ENCODE assay signal across 20 cellular contexts in genomic region chr14:61375218-61375617, GRCh38. TPM values are rescaled to one million over a fixed set of nuclear protein-coding genes. Genes with fewer than 3 reads are reported as not detected.
DNase-seq lines count a peak whose midpoint lies in the region; ATAC-seq and FAIRE-seq lines count a peak whose summit lies in the region.
"Had no signal": no experiment of that assay in that cellular context is flagged by ENCODE, and none has a peak within 500 bp of the region (broad histone marks: within the 10 kb centered on the region; RNA-seq: fewer than 3 reads in every experiment).

No MANE protein-coding gene starts in this region.

- peak overlapping the region; percentile 55 for H3K27ac Mint-ChIP-seq in activated T-cell treated with anti-CD3 and anti-CD28 coated beads, Interleukin-2, amount 50 U/mL, for 72 hours
- H3K27ac Mint-ChIP-seq in activated naive CD8-positive, alpha-beta T cell treated with anti-CD3 and anti-CD28 coated beads, Interleukin-2, amount 10 ng/mL, durations not matched to agents 7 days and 5 days = peak overlapping the region; percentile 70
- no peak overlapping the region for H3K27ac Mint-ChIP-seq in natural killer cell treated with Interleukin-12 subunit alpha and Interleukin-12 subunit beta and Interleukin-15 and Interleukin-18, amount 100 ng/mL, for 72 hours
- H3K27ac Mint-ChIP-seq: CD14-positive monocyte, GM23338 had no signal

- ATAC-seq in activated T-cell treated with anti-CD3 and anti-CD28 coated beads, Interleukin-2, amount 50 U/mL, for 72 hours (replicated peaks in 1 of 2) = no peak
- ATAC-seq in activated T-cell treated with anti-CD3 and anti-CD28 coated beads, Interleukin-2, amount 50 U/mL, for 4 hours = no peak
- no peak for ATAC-seq in activated naive CD8-positive, alpha-beta T cell treated with anti-CD3 and anti-CD28 coated beads, Interleukin-2, amount 10 ng/mL, durations not matched to agents 7 days and 5 days (ENCODE audit: low read depth)
- ATAC-seq in natural killer cell treated with Interleukin-12 subunit alpha and Interleukin-12 subunit beta and Interleukin-15 and Interleukin-18, amount 100 ng/mL, for 72 hours = no peak
- no peak for ATAC-seq in GM18502 (IDR thresholded peaks at IDR 0.05; ENCODE audit: poor library complexity, unreplicated experiment)
- ATAC-seq: GM23338 had no signal

- no peak for DNase-seq in activated T-cell treated with anti-CD3 and anti-CD28 coated beads, Interleukin-2, amount 50 U/mL, for 72 hours
- no peak for DNase-seq in activated T-cell treated with anti-CD3 and anti-CD28 coated beads, Interleukin-2, amount 50 U/mL, for 4 hours
- DNase-seq in HTR-8/SVneo (ENCODE audit: insufficient read length, low spot score) (no peak), DMS 273 treated with DMSO at 0.1 percent for 48 hours (lab: John Stamatoyannopoulos, UW) (no peak), midbrain (lab: John Stamatoyannopoulos, UW) (no peak)
- DNase-seq in activated naive CD8-positive, alpha-beta T cell treated with anti-CD3 and anti-CD28 coated beads, Interleukin-2, amount 10 ng/mL, durations not matched to agents 7 days and 5 days = no peak
- DNase-seq in natural killer cell treated with Interleukin-12 subunit alpha and Interleukin-12 subunit beta and Interleukin-15 and Interleukin-18, amount 100 ng/mL, for 72 hours (ENCODE audit: low spot score) = no peak
- DNase-seq: DND-41; GDM1; NCI-H1694; NCI-H2107; NCI-H345; NCI-H69; NK-92 treated with Interleukin-12 subunit alpha and Interleukin-12 subunit beta, amount 100 ng/mL, for 24 hours; RPMI8226 had no signal

- no peaks in the 10 kb centered on the region for H3K27me3 Mint-ChIP-seq in activated T-cell treated with anti-CD3 and anti-CD28 coated beads, Interleukin-2, amount 50 U/mL, for 72 hours (ENCODE audit: low read depth)
- no peaks in the 10 kb centered on the region for H3K27me3 Mint-ChIP-seq in activated T-cell treated with anti-CD3 and anti-CD28 coated beads, Interleukin-2, amount 50 U/mL, for 4 hours (ENCODE audit: low read depth)
- no peaks in the 10 kb centered on the region for H3K27me3 Mint-ChIP-seq in activated naive CD8-positive, alpha-beta T cell treated with anti-CD3 and anti-CD28 coated beads, Interleukin-2, amount 10 ng/mL, durations not matched to agents 7 days and 5 days
- no peaks in the 10 kb centered on the region for H3K27me3 Mint-ChIP-seq in natural killer cell treated with Interleukin-12 subunit alpha and Interleukin-12 subunit beta and Interleukin-15 and Interleukin-18, amount 100 ng/mL, for 72 hours

- peak overlapping the region in 1 of 2 donors; percentile 18 for H3K4me3 Mint-ChIP-seq in activated T-cell treated with anti-CD3 and anti-CD28 coated beads, Interleukin-2, amount 50 U/mL, for 72 hours
- no peak overlapping the region for H3K4me3 Mint-ChIP-seq in activated T-cell treated with anti-CD3 and anti-CD28 coated beads, Interleukin-2, amount 50 U/mL, for 4 hours
- H3K4me3 Mint-ChIP-seq in activated naive CD8-positive, alpha-beta T cell treated with anti-CD3 and anti-CD28 coated beads, Interleukin-2, amount 10 ng/mL, durations not matched to agents 7 days and 5 days = peak overlapping the region; percentile 39
- H3K4me3 Mint-ChIP-seq in natural killer cell treated with Interleukin-12 subunit alpha and Interleukin-12 subunit beta and Interleukin-15 and Interleukin-18, amount 100 ng/mL, for 72 hours = peak overlapping the region; percentile 63
- H3K4me3 Mint-ChIP-seq: GM23338 had no signal

- POLR2A ChIA-PET in activated naive CD8-positive, alpha-beta T cell treated with anti-CD3 and anti-CD28 coated beads, Interleukin-2, amount 10 ng/mL, durations not matched to agents 7 days and 5 days (lab: Charles Lee) = interaction anchor here (0.7 to 2.0 kb wide), 2 partner anchors 10 to 18 kb away, joined by 4 to 8 read pairs; no protein-coding TSS in a partner anchor

- peaks cover 16 to 20% of the 10 kb centered on the region in 2 donors for H3K9me3 Mint-ChIP-seq in activated T-cell treated with anti-CD3 and anti-CD28 coated beads, Interleukin-2, amount 50 U/mL, for 72 hours
- H3K9me3 Mint-ChIP-seq in activated T-cell treated with anti-CD3 and anti-CD28 coated beads, Interleukin-2, amount 50 U/mL, for 4 hours = peaks cover 8% of the 10 kb centered on the region
- peaks cover 24% of the 10 kb centered on the region for H3K9me3 Mint-ChIP-seq in activated naive CD8-positive, alpha-beta T cell treated with anti-CD3 and anti-CD28 coated beads, Interleukin-2, amount 10 ng/mL, durations not matched to agents 7 days and 5 days
- peaks cover 19% of the 10 kb centered on the region for H3K9me3 Mint-ChIP-seq in natural killer cell treated with Interleukin-12 subunit alpha and Interleukin-12 subunit beta and Interleukin-15 and Interleukin-18, amount 100 ng/mL, for 72 hours

- FAIRE-seq in HTR-8/SVneo (lab: Jason Lieb, UNC) = peak; percentile 90
- FAIRE-seq: D721Med, GM12892 had no signal

- peaks cover 55% of the 10 kb centered on the region for H3K4me1 Mint-ChIP-seq in activated T-cell treated with anti-CD3 and anti-CD28 coated beads, Interleukin-2, amount 50 U/mL, for 72 hours (ENCODE audit: low read depth)
- H3K4me1 Mint-ChIP-seq in activated T-cell treated with anti-CD3 and anti-CD28 coated beads, Interleukin-2, amount 50 U/mL, for 4 hours (ENCODE audit: low read depth) = peaks cover 78% of the 10 kb centered on the region
- H3K4me1 Mint-ChIP-seq in activated naive CD8-positive, alpha-beta T cell treated with anti-CD3 and anti-CD28 coated beads, Interleukin-2, amount 10 ng/mL, durations not matched to agents 7 days and 5 days = peaks cover 67% of the 10 kb centered on the region
- peaks cover 48 to 77% of the 10 kb centered on the region in 2 donors for H3K4me1 Mint-ChIP-seq in natural killer cell treated with Interleukin-12 subunit alpha and Interleukin-12 subunit beta and Interleukin-15 and Interleukin-18, amount 100 ng/mL, for 72 hours (ENCODE audit: low read depth in 2 of 2)

- peaks cover 43 to 49% of the 10 kb centered on the region in 2 donors for H3K36me3 Mint-ChIP-seq in activated T-cell treated with anti-CD3 and anti-CD28 coated beads, Interleukin-2, amount 50 U/mL, for 72 hours (ENCODE audit: insufficient read depth in 2 of 2)
- peaks cover 51% of the 10 kb centered on the region for H3K36me3 Mint-ChIP-seq in activated T-cell treated with anti-CD3 and anti-CD28 coated beads, Interleukin-2, amount 50 U/mL, for 4 hours (ENCODE audit: insufficient read depth)
- peaks cover 85% of the 10 kb centered on the region for H3K36me3 Mint-ChIP-seq in activated naive CD8-positive, alpha-beta T cell treated with anti-CD3 and anti-CD28 coated beads, Interleukin-2, amount 10 ng/mL, durations not matched to agents 7 days and 5 days
- H3K36me3 Mint-ChIP-seq in natural killer cell treated with Interleukin-12 subunit alpha and Interleukin-12 subunit beta and Interleukin-15 and Interleukin-18, amount 100 ng/mL, for 72 hours = peaks cover 42% of the 10 kb centered on the region

RNA-seq across cellular contexts. Expression of gene PRKCH, which starts 53.8 kb away (rescaled TPM):
- 100 to 1,000 TPM; 127 to 143 TPM for total RNA-seq in activated T-cell treated with anti-CD3 and anti-CD28 coated beads, Interleukin-2, amount 50 U/mL, for 72 hours
- 100 to 1,000 TPM; 109 to 141 (median 134) TPM for total RNA-seq in activated T-cell treated with anti-CD3 and anti-CD28 coated beads, Interleukin-2, amount 50 U/mL, for 4 hours
- 100 to 1,000 TPM; 318 TPM for total RNA-seq in activated naive CD8-positive, alpha-beta T cell treated with anti-CD3 and anti-CD28 coated beads, Interleukin-2, amount 10 ng/mL, durations not matched to agents 7 days and 5 days
- total RNA-seq in natural killer cell treated with Interleukin-12 subunit alpha and Interleukin-12 subunit beta and Interleukin-15 and Interleukin-18, amount 100 ng/mL, for 72 hours = 100 to 1,000 TPM; 182 to 216 TPM

Comparison
In these comparisons a context has a peak if more than half of its experiments do, and no peak if none do; other contexts are left out.
1. H3K27ac Mint-ChIP-seq: peak in activated T-cell treated with anti-CD3 and anti-CD28 coated beads, Interleukin-2, amount 50 U/mL, for 72 hours (single experiment) and activated naive CD8-positive, alpha-beta T cell treated with anti-CD3 and anti-CD28 coated beads, Interleukin-2, amount 10 ng/mL, durations not matched to agents 7 days and 5 days (single experiment); none in natural killer cell treated with Interleukin-12 subunit alpha and Interleukin-12 subunit beta and Interleukin-15 and Interleukin-18, amount 100 ng/mL, for 72 hours (0 of 2).